11 cellular contexts compared by ENCODE assay signal in genomic region chr15:39248204-39248603, GRCh38.
DNase-seq lines count a peak whose midpoint lies in the region; ATAC-seq and TF ChIP-seq lines count a peak whose summit lies in the region.
"Had no signal": no experiment of that assay in that cellular context is flagged by ENCODE, and none has a peak within 500 bp of the region (broad histone marks: within the 10 kb centered on the region; RNA-seq: fewer than 3 reads in every experiment).

No MANE protein-coding gene starts in this region.

- no peak overlapping the region for H3K27ac ChIP-seq in GM23338 (ENCODE audit: low read depth)

- H3K4me1 ChIP-seq in GM23338 (ENCODE audit: insufficient read depth), result peaks cover 4% of the 10 kb centered on the region; the same call in 1 of the 2 replicates
- peaks cover 53% of the 10 kb centered on the region for H3K4me1 ChIP-seq in skeletal muscle satellite cell (ENCODE audit: control insufficient read depth, insufficient read depth, low read length)

- H2AFZ ChIP-seq in GM23338, result peak overlapping the region; percentile 72; the same call in 1 of the 2 replicates

- no peak overlapping the region for H3K4me3 Mint-ChIP-seq in GM23338
- no peak overlapping the region for H3K4me3 Mint-ChIP-seq in activated T-helper 2 cell treated with anti-CD3 and anti-CD28 coated beads, Interferon-gamma antibody, Interleukin-2, Interleukin-4, amounts not matched to agents 10 μg/mL and 5 μg/mL and 100 μg/mL, durations not matched to agents 14 hours and 24 hours and 36 hours (ENCODE audit: low read depth)
- H3K4me3 Mint-ChIP-seq: activated naive CD8-positive, alpha-beta T cell treated with anti-CD3 and anti-CD28 coated beads, Interleukin-2, amount 10 ng/mL, durations not matched to agents 7 days and 5 days; stimulated activated effector memory CD8-positive, alpha-beta T cell treated with anti-CD3 and anti-CD28 coated beads, Interleukin-12 subunit alpha, Interleukin-12 subunit beta, amount 100 ng/mL, for 72 hours; T-helper 2 cell treated with Interferon-gamma antibody and Interleukin-4, amounts not matched to agents 5 μg/mL and 100 μg/mL, for 36 hours had no signal

- H3K36me3 ChIP-seq in GM23338 (ENCODE audit: insufficient read depth), result no peaks in the 10 kb centered on the region
- no peaks in the 10 kb centered on the region for H3K36me3 ChIP-seq in skeletal muscle satellite cell (ENCODE audit: insufficient read depth, low read length)

- TF ChIP-seq CTCF in GM23338 (conservative IDR thresholded peaks at IDR 0.05; ENCODE audit: low read depth in 2 of 2), result no peak

- H3K9ac ChIP-seq in skeletal muscle satellite cell (ENCODE audit: low read depth, low read length), result peak overlapping the region; percentile 62

- no peak overlapping the region for H3K27ac Mint-ChIP-seq in GM23338
- H3K27ac Mint-ChIP-seq in activated T-helper 2 cell treated with anti-CD3 and anti-CD28 coated beads, Interferon-gamma antibody, Interleukin-2, Interleukin-4, amounts not matched to agents 10 μg/mL and 5 μg/mL and 100 μg/mL, durations not matched to agents 14 hours and 24 hours and 36 hours, result no peak overlapping the region
- H3K27ac Mint-ChIP-seq: activated naive CD8-positive, alpha-beta T cell treated with anti-CD3 and anti-CD28 coated beads, Interleukin-2, amount 10 ng/mL, durations not matched to agents 7 days and 5 days; stimulated activated effector memory CD8-positive, alpha-beta T cell treated with anti-CD3 and anti-CD28 coated beads, Interleukin-12 subunit alpha, Interleukin-12 subunit beta, amount 100 ng/mL, for 72 hours; T-helper 2 cell treated with Interferon-gamma antibody and Interleukin-4, amounts not matched to agents 5 μg/mL and 100 μg/mL, for 36 hours had no signal

- peaks cover 4% of the 10 kb centered on the region; the same call in 2 of the 3 replicates for H3K4me1 Mint-ChIP-seq in GM23338
- H3K4me1 Mint-ChIP-seq in activated T-helper 2 cell treated with anti-CD3 and anti-CD28 coated beads, Interferon-gamma antibody, Interleukin-2, Interleukin-4, amounts not matched to agents 10 μg/mL and 5 μg/mL and 100 μg/mL, durations not matched to agents 14 hours and 24 hours and 36 hours (ENCODE audit: low read depth), result peaks cover 14% of the 10 kb centered on the region
- H3K4me1 Mint-ChIP-seq: stimulated activated effector memory CD8-positive, alpha-beta T cell treated with anti-CD3 and anti-CD28 coated beads, Interleukin-12 subunit alpha, Interleukin-12 subunit beta, amount 100 ng/mL, for 72 hours had no signal

- no peaks in the 10 kb centered on the region for H3K9me3 ChIP-seq in skeletal muscle satellite cell (replicated peaks; ENCODE audit: low read length)

- H3K4me2 ChIP-seq in GM23338 (no peak overlapping the region), skeletal muscle satellite cell (ENCODE audit: low read length) (peak overlapping the region; percentile 40)

- no peaks in the 10 kb centered on the region for H3K79me2 ChIP-seq in GM23338 (replicated peaks; ENCODE audit: insufficient read depth)

- H3K27me3 ChIP-seq in GM23338 (ENCODE audit: insufficient read depth) (no peaks in the 10 kb centered on the region), skeletal muscle satellite cell (ENCODE audit: control insufficient read depth, insufficient read depth, low read length) (no peaks in the 10 kb centered on the region)

- intact Hi-C loops in activated T-helper 2 cell treated with anti-CD3 and anti-CD28 coated beads, Interferon-gamma antibody, Interleukin-2, Interleukin-4, amounts not matched to agents 10 μg/mL and 5 μg/mL and 100 μg/mL, durations not matched to agents 14 hours and 24 hours and 36 hours (cut with micrococcal nuclease), result no loop called here

- peaks cover 10% of the 10 kb centered on the region for H3K9me2 ChIP-seq in GM23338 (ENCODE audit: insufficient read depth)

- H3K9me3 Mint-ChIP-seq in GM23338, result no peaks in the 10 kb centered on the region
- no peaks in the 10 kb centered on the region for H3K9me3 Mint-ChIP-seq in activated T-helper 2 cell treated with anti-CD3 and anti-CD28 coated beads, Interferon-gamma antibody, Interleukin-2, Interleukin-4, amounts not matched to agents 10 μg/mL and 5 μg/mL and 100 μg/mL, durations not matched to agents 14 hours and 24 hours and 36 hours
- H3K9me3 Mint-ChIP-seq: activated naive CD8-positive, alpha-beta T cell treated with anti-CD3 and anti-CD28 coated beads, Interleukin-2, amount 10 ng/mL, durations not matched to agents 7 days and 5 days; stimulated activated effector memory CD8-positive, alpha-beta T cell treated with anti-CD3 and anti-CD28 coated beads, Interleukin-12 subunit alpha, Interleukin-12 subunit beta, amount 100 ng/mL, for 72 hours; T-helper 2 cell treated with Interferon-gamma antibody and Interleukin-4, amounts not matched to agents 5 μg/mL and 100 μg/mL, for 36 hours had no signal

- peaks cover 3% of the 10 kb centered on the region for H3K27me3 Mint-ChIP-seq in GM23338 (ENCODE audit: insufficient read depth, low read depth, poor library complexity)
- peaks cover 12% of the 10 kb centered on the region for H3K27me3 Mint-ChIP-seq in activated T-helper 2 cell treated with anti-CD3 and anti-CD28 coated beads, Interferon-gamma antibody, Interleukin-2, Interleukin-4, amounts not matched to agents 10 μg/mL and 5 μg/mL and 100 μg/mL, durations not matched to agents 14 hours and 24 hours and 36 hours (ENCODE audit: low read depth)

- no peaks in the 10 kb centered on the region for H3K36me3 Mint-ChIP-seq in GM23338 (ENCODE audit: low read depth)
- H3K36me3 Mint-ChIP-seq in activated T-helper 2 cell treated with anti-CD3 and anti-CD28 coated beads, Interferon-gamma antibody, Interleukin-2, Interleukin-4, amounts not matched to agents 10 μg/mL and 5 μg/mL and 100 μg/mL, durations not matched to agents 14 hours and 24 hours and 36 hours (ENCODE audit: low read depth), result no peaks in the 10 kb centered on the region
- H3K36me3 Mint-ChIP-seq: activated naive CD8-positive, alpha-beta T cell treated with anti-CD3 and anti-CD28 coated beads, Interleukin-2, amount 10 ng/mL, durations not matched to agents 7 days and 5 days; stimulated activated effector memory CD8-positive, alpha-beta T cell treated with anti-CD3 and anti-CD28 coated beads, Interleukin-12 subunit alpha, Interleukin-12 subunit beta, amount 100 ng/mL, for 72 hours had no signal

- no peaks in the 10 kb centered on the region for H3F3A ChIP-seq in GM23338 (replicated peaks; ENCODE audit: low read depth)

- no peaks in the 10 kb centered on the region for H4K20me1 ChIP-seq in GM23338 (replicated peaks; ENCODE audit: insufficient read depth)

- ATAC-seq in GM23338, result peak; percentile 41; the same call in 2 of the 3 replicates
- ATAC-seq in GM18519 (IDR thresholded peaks at IDR 0.05; ENCODE audit: low FRiP score, unreplicated experiment), result no peak
- ATAC-seq: stimulated activated effector memory CD8-positive, alpha-beta T cell treated with anti-CD3 and anti-CD28 coated beads, Interleukin-12 subunit alpha, Interleukin-12 subunit beta, amount 100 ng/mL, for 72 hours had no signal

- DNase-seq in GM23338 (ENCODE audit: low spot score) (no peak), T1000 (lab: John Stamatoyannopoulos, UW) (peak; percentile 29), glomerular visceral epithelial cell (ENCODE audit: extremely low spot score) (peak; percentile 63), NCI-H774 (lab: John Stamatoyannopoulos, UW) (no peak)
- DNase-seq in activated T-helper 2 cell treated with anti-CD3 and anti-CD28 coated beads, Interferon-gamma antibody, Interleukin-2, Interleukin-4, amounts not matched to agents 10 μg/mL and 5 μg/mL and 100 μg/mL, durations not matched to agents 14 hours and 24 hours and 36 hours (ENCODE audit: low spot score), result no peak
- DNase-seq: activated naive CD8-positive, alpha-beta T cell treated with anti-CD3 and anti-CD28 coated beads, Interleukin-2, amount 10 ng/mL, durations not matched to agents 7 days and 5 days; NCI-H187 had no signal

- no peak overlapping the region for H3K4me3 ChIP-seq in GM23338
- no peak overlapping the region for H3K4me3 ChIP-seq in skeletal muscle satellite cell (ENCODE audit: low read length)

TF ChIP-seq in GM23338, 12 proteins besides CTCF, POLR2A, EP300 and RAD21 (continues in another document):
- TF ChIP-seq EZH2 (IDR thresholded peaks at IDR 0.05; ENCODE audit: low read depth, unreplicated experiment) (no peak), STAT1 (IDR thresholded peaks at IDR 0.05; ENCODE audit: unreplicated experiment) (no peak), JUNB (IDR thresholded peaks at IDR 0.05; ENCODE audit: unreplicated experiment) (no peak), ZNF114 (CRISPR knock-in tag; IDR thresholded peaks at IDR 0.05) (no peak), ETS1 (IDR thresholded peaks at IDR 0.05) (no peak), EZH2phosphoT487 (IDR thresholded peaks at IDR 0.05; ENCODE audit: unreplicated experiment) (no peak)

Comparison
In these comparisons a context has a peak if more than half of its experiments do, and no peak if none do; other contexts are left out.
1. DNase-seq: peak in T1000 (single experiment) and glomerular visceral epithelial cell (single experiment); none in GM23338 (single experiment), activated T-helper 2 cell treated with anti-CD3 and anti-CD28 coated beads, Interferon-gamma antibody, Interleukin-2, Interleukin-4, amounts not matched to agents 10 μg/mL and 5 μg/mL and 100 μg/mL, durations not matched to agents 14 hours and 24 hours and 36 hours (single experiment) and NCI-H774 (single experiment).